In genomic region chr20:51592564-51592963, GRCh38 we compare ENCODE assay signal across 10 cellular contexts.
"Had no signal": no experiment of that assay in that cellular context is flagged by ENCODE, and none has a peak within 500 bp of the region (broad histone marks: within the 10 kb centered on the region; RNA-seq: fewer than 3 reads in every experiment).

No MANE protein-coding gene starts in this region.

- ATAC-seq: GM23338, HCT116 had no signal

- H3K27ac Mint-ChIP-seq: GM23338, H9, HFFc6 had no signal

- H3K36me3 ChIP-seq: HAP-1 had no signal

- H3K9me3 Mint-ChIP-seq: GM23338, H9, HFFc6 had no signal

- H3K27ac ChIP-seq: GM23248 had no signal

- DNase-seq: GM23248, GOT3, H7, H9, HCEC 1CT, HFFc6 had no signal

- H3K9ac ChIP-seq: GM23248 had no signal

- H2AFZ ChIP-seq: GM23248, GM23338 had no signal

- H3K9me3 ChIP-seq: HAP-1 had no signal

- H3K4me3 Mint-ChIP-seq: GM23338, H9, HFFc6 had no signal

- FAIRE-seq: H54 had no signal

- H3K4me2 ChIP-seq: GM23338 had no signal

- H3K4me3 ChIP-seq: GM23248, GM23338, HAP-1 had no signal
